ENCODE assay signal across 19 cellular contexts in genomic region chr14:69996197-69996596, GRCh38.
DNase-seq lines count a peak whose midpoint lies in the region; ATAC-seq, FAIRE-seq and TF ChIP-seq lines count a peak whose summit lies in the region.
"Had no signal": no experiment of that assay in that cellular context is flagged by ENCODE, and none has a peak within 500 bp of the region (broad histone marks: within the 10 kb centered on the region; RNA-seq: fewer than 3 reads in every experiment).

No MANE protein-coding gene starts in this region.

- no peaks in the 10 kb centered on the region for H3F3A ChIP-seq in GM23338 (replicated peaks; ENCODE audit: low read depth)

- H3K4me3 Mint-ChIP-seq in astrocyte (ENCODE audit: unreplicated experiment) (no peak overlapping the region), GM23338 (no peak overlapping the region)
- H3K4me3 Mint-ChIP-seq: activated B cell treated with CpG ODN at 0.5 μM for 24 hours; CD8-positive, alpha-beta memory T cell; naive thymus-derived CD4-positive, alpha-beta T cell had no signal

- H2AFZ ChIP-seq in astrocyte (ENCODE audit: low read depth, low read length): no peak overlapping the region
- no peak overlapping the region for H2AFZ ChIP-seq in GM23338

- intact Hi-C loops in prostate gland (cut with DNase I): no loop called here
- intact Hi-C loops in lower lobe of right lung (cut with DNase I): no loop called here

- peaks cover 10% of the 10 kb centered on the region for H3K4me1 Mint-ChIP-seq in astrocyte (ENCODE audit: low read depth, unreplicated experiment)
- H3K4me1 Mint-ChIP-seq in GM23338: peaks cover 12% of the 10 kb centered on the region; the same call in 2 of the 3 replicates
- H3K4me1 Mint-ChIP-seq: CD8-positive, alpha-beta memory T cell; naive thymus-derived CD4-positive, alpha-beta T cell had no signal

- H3K4me1 ChIP-seq in A549 (peaks cover 52% of the 10 kb centered on the region), astrocyte (ENCODE audit: insufficient read depth, low read length) (peaks cover 23% of the 10 kb centered on the region), prostate gland (replicated peaks) (no peaks in the 10 kb centered on the region), GM23338 (ENCODE audit: insufficient read depth) (no peaks in the 10 kb centered on the region), lower lobe of right lung (no peaks in the 10 kb centered on the region)
- H3K4me1 ChIP-seq: uterus had no signal

- H3K27ac Mint-ChIP-seq in astrocyte (ENCODE audit: unreplicated experiment) (no peak overlapping the region), GM23338 (no peak overlapping the region)
- H3K27ac Mint-ChIP-seq: activated B cell treated with CpG ODN at 0.5 μM for 24 hours; CD8-positive, alpha-beta memory T cell; naive thymus-derived CD4-positive, alpha-beta T cell had no signal

- H3K4me3 ChIP-seq in A549 (no peak overlapping the region), astrocyte (ENCODE audit: insufficient read depth, low read depth, low read length) (no peak overlapping the region), prostate gland (no peak overlapping the region), GM23338 (no peak overlapping the region), lower lobe of right lung (no peak overlapping the region)
- H3K4me3 ChIP-seq: esophagus muscularis mucosa, uterus had no signal

- no peak for TF ChIP-seq RAD21 in A549 (conservative IDR thresholded peaks at IDR 0.05 in 1 of 2, IDR thresholded peaks at IDR 0.05 in 1 of 2)

- ATAC-seq in A549 (peak in 1 of 2 experiments; percentile 10; a peak in 1 of 6 replicates), GM23338 (no peak), lower lobe of right lung (no peak)
- ATAC-seq: naive thymus-derived CD4-positive, alpha-beta T cell had no signal

- H4K20me1 ChIP-seq in astrocyte (ENCODE audit: insufficient read depth, low read length) (no peaks in the 10 kb centered on the region), GM23338 (replicated peaks; ENCODE audit: insufficient read depth) (no peaks in the 10 kb centered on the region)

- POLR2A ChIA-PET in A549 (lab: Yijun Ruan, JAX): no interaction called here

- no peak overlapping the region for H3K9ac ChIP-seq in astrocyte (ENCODE audit: low read length)

- H3K27me3 Mint-ChIP-seq in astrocyte (ENCODE audit: low read depth, unreplicated experiment) (peaks cover 8% of the 10 kb centered on the region), GM23338 (ENCODE audit: insufficient read depth, low read depth, poor library complexity) (peaks cover 8% of the 10 kb centered on the region)

- H3K4me2 ChIP-seq in A549: 0 out of 3 replicates have a peak overlapping the region, but pooled peaks have one; percentile 4
- no peak overlapping the region for H3K4me2 ChIP-seq in astrocyte (ENCODE audit: low read length)
- no peak overlapping the region for H3K4me2 ChIP-seq in GM23338

- no peak for TF ChIP-seq EP300 in A549 (IDR thresholded peaks at IDR 0.05)

- CTCF ChIA-PET in A549 (lab: Yijun Ruan, JAX): interaction anchor here (0.8 to 3.8 kb wide), 3 partner anchors 17 to 32 kb away, joined by 3 to 11 read pairs (median 4); no protein-coding TSS in a partner anchor

- H3K36me3 ChIP-seq in astrocyte (ENCODE audit: insufficient read depth, low read length) (no peaks in the 10 kb centered on the region), prostate gland (no peaks in the 10 kb centered on the region), GM23338 (ENCODE audit: insufficient read depth) (no peaks in the 10 kb centered on the region), lower lobe of right lung (no peaks in the 10 kb centered on the region)
- H3K36me3 ChIP-seq: esophagus muscularis mucosa, uterus had no signal

- H3K27me3 ChIP-seq in astrocyte (ENCODE audit: insufficient read depth, low read length) (no peaks in the 10 kb centered on the region), prostate gland (replicated peaks; ENCODE audit: insufficient read depth) (no peaks in the 10 kb centered on the region), GM23338 (ENCODE audit: insufficient read depth) (no peaks in the 10 kb centered on the region), lower lobe of right lung (ENCODE audit: low read depth) (peaks cover 7% of the 10 kb centered on the region)
- H3K27me3 ChIP-seq: esophagus muscularis mucosa, uterus had no signal

- H3K9me3 ChIP-seq in A549 (peaks cover 2% of the 10 kb centered on the region; the same call in 1 of the 3 replicates), astrocyte (ENCODE audit: insufficient read depth, low read depth, low read length) (no peaks in the 10 kb centered on the region), prostate gland (no peaks in the 10 kb centered on the region), lower lobe of right lung (no peaks in the 10 kb centered on the region)
- H3K9me3 ChIP-seq: esophagus muscularis mucosa, uterus had no signal

- H3K79me2 ChIP-seq in astrocyte (ENCODE audit: insufficient read depth, low read length) (no peaks in the 10 kb centered on the region), GM23338 (replicated peaks; ENCODE audit: insufficient read depth) (no peaks in the 10 kb centered on the region)

- peak overlapping the region; percentile 90 to 98 for H3K27ac ChIP-seq in A549
- H3K27ac ChIP-seq in astrocyte (ENCODE audit: low read depth, low read length): peak overlapping the region; percentile 15
- H3K27ac ChIP-seq in prostate gland: no peak overlapping the region
- no peak overlapping the region for H3K27ac ChIP-seq in GM23338 (ENCODE audit: low read depth)
- no peak overlapping the region for H3K27ac ChIP-seq in lower lobe of right lung
- H3K27ac ChIP-seq: esophagus muscularis mucosa, uterus had no signal

- no peak for FAIRE-seq in A549 (lab: Jason Lieb, UNC)
- FAIRE-seq in astrocyte (lab: Jason Lieb, UNC): no peak
- FAIRE-seq: G401.6 had no signal

- peaks cover 5% of the 10 kb centered on the region for H3K9me3 Mint-ChIP-seq in astrocyte (ENCODE audit: unreplicated experiment)
- no peaks in the 10 kb centered on the region; the same call in 2 of the 3 replicates for H3K9me3 Mint-ChIP-seq in GM23338
- H3K9me3 Mint-ChIP-seq: activated B cell treated with CpG ODN at 0.5 μM for 24 hours; CD8-positive, alpha-beta memory T cell had no signal

- TF ChIP-seq CTCF in A549 (IDR thresholded peaks at IDR 0.05) (no peak), astrocyte (IDR thresholded peaks at IDR 0.05; ENCODE audit: insufficient read depth, low read depth, low read length) (no peak), prostate gland (IDR thresholded peaks at IDR 0.05) (no peak), GM23338 (conservative IDR thresholded peaks at IDR 0.05; ENCODE audit: low read depth in 2 of 2) (no peak), lower lobe of right lung (IDR thresholded peaks at IDR 0.05) (no peak)

- TF ChIP-seq POLR2A in A549 (IDR thresholded peaks at IDR 0.05; ENCODE audit: low read length) (no peak), prostate gland (IDR thresholded peaks at IDR 0.05) (no peak)

- H3K36me3 Mint-ChIP-seq in astrocyte (ENCODE audit: low read depth, unreplicated experiment): no peaks in the 10 kb centered on the region
- H3K36me3 Mint-ChIP-seq in GM23338 (ENCODE audit: low read depth): no peaks in the 10 kb centered on the region
- H3K36me3 Mint-ChIP-seq: CD8-positive, alpha-beta memory T cell; naive thymus-derived CD4-positive, alpha-beta T cell had no signal

- WGBS in A549 (ENCODE audit: missing lambda C conversion rate): 90% methylated on average over 1 of the region's 1 CpG
- WGBS in prostate gland: 92% methylated on average over 1 of the region's 1 CpG

- DNase-seq in A549 (ENCODE audit: low read depth in 1 of 2, low spot score in 1 of 2) (peak in 1 of 2 experiments; percentile 65), LHCN-M2 (ENCODE audit: low read depth) (peak; percentile 53), astrocyte (ENCODE audit: low read depth) (peak; percentile 38), foreskin melanocyte (peak; percentile 36), prostate gland (ENCODE audit: low spot score) (no peak), NCI-H146 treated with DMSO at 0.1 percent for 48 hours (lab: John Stamatoyannopoulos, UW; ENCODE audit: unreplicated experiment) (no peak), GM23338 (ENCODE audit: low spot score) (no peak), lower lobe of right lung (no peak)
- DNase-seq: activated B cell treated with CpG ODN at 0.5 μM for 24 hours; activated effector memory CD4-positive, alpha-beta T cell treated with anti-CD3 and anti-CD28 coated beads, Interleukin-2, amount 50 U/mL, for 16 hours; anterior cingulate cortex; CD8-positive, alpha-beta memory T cell; KBM-7; naive thymus-derived CD4-positive, alpha-beta T cell; NCI-H1694 treated with DMSO at 0.1 percent for 48 hours; NCI-H510A; uterus had no signal

- H3K9me2 ChIP-seq in GM23338 (ENCODE audit: insufficient read depth): peaks cover 6% of the 10 kb centered on the region; the same call in 1 of the 2 replicates

TF ChIP-seq in A549, 52 proteins besides CTCF, POLR2A, EP300 and RAD21 (continues in another document):
- TF ChIP-seq ZC3H11A (IDR thresholded peaks at IDR 0.05) (no peak), JUN (IDR thresholded peaks at IDR 0.05) (no peak), FOSL2 (IDR thresholded peaks at IDR 0.05) (no peak), FOSL2 (CRISPR knock-in tag; IDR thresholded peaks at IDR 0.05) (no peak), NFE2L2 (conservative IDR thresholded peaks at IDR 0.05; ENCODE audit: low read length) (no peak), HDAC2 (IDR thresholded peaks at IDR 0.05) (no peak), HOXB5 (CRISPR knock-in tag; IDR thresholded peaks at IDR 0.05) (no peak)

Comparison
In these comparisons a context has a peak if more than half of its experiments do, and no peak if none do; other contexts are left out.
1. DNase-seq: peak in LHCN-M2 (single experiment), astrocyte (single experiment) and foreskin melanocyte (single experiment); none in prostate gland (single experiment), NCI-H146 treated with DMSO at 0.1 percent for 48 hours (single experiment), GM23338 (single experiment) and lower lobe of right lung (single experiment).
2. H3K27ac ChIP-seq: peak in A549 (2 of 2) and astrocyte (single experiment); none in prostate gland (0 of 2), GM23338 (single experiment) and lower lobe of right lung (single experiment).